In the genomic region with DNA sequence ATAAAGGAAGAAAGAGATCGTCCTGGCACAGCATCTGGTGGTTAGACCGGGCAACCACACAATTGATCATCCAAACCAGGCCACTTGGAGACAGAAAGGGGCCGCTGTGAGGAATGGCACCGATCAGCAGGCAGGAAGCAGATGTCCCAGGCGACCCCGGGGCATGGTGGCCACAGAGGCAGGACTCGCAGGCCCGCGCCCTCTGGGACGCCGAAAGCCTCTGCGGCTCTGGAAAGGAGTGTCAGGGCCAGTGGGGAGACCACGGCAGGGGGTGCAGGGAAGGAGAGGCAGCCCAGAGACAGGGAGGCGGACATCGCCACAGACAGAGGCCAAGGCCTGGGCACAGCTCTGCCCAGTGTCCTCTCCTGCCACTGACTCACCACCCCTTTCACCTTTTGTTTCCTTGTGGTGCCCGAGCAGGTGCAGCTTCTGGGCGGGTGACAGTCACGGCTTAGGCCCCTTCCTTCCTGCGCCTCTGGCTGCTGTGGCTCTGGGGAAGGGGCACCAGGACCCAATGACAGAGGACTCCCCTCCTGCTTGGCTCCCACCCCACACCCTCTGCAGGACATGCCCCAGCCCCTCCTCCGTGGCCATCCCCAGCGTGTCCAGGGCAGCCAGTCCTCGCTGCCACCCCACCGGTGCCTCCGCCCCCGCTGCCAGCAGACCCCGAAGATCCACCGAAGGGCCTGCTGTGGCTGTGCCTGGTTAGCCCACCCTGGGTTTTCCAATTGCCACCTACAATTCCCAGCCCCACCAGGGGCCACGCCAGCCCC, we compare ENCODE assay signal across 26 cellular contexts. TPM values are rescaled to one million over a fixed set of nuclear protein-coding genes. Genes with fewer than 3 reads are reported as not detected.
DNase-seq lines count a peak whose midpoint lies in the region; ATAC-seq and TF ChIP-seq lines count a peak whose summit lies in the region.
"Had no signal": no experiment of that assay in that cellular context is flagged by ENCODE, and none has a peak within 500 bp of the region (broad histone marks: within the 10 kb centered on the region; RNA-seq: fewer than 3 reads in every experiment).

No MANE protein-coding gene starts in this region.

- H3K27ac Mint-ChIP-seq in endodermal cell, result no peak overlapping the region
- H3K27ac Mint-ChIP-seq in activated naive CD4-positive, alpha-beta T cell treated with anti-CD3 and anti-CD28 coated beads, Interleukin-2, amount 50 U/mL, for 72 hours, result peak overlapping the region in 1 of 2 donors; percentile 45
- H3K27ac Mint-ChIP-seq: activated CD8-positive, alpha-beta T cell treated with anti-CD3 and anti-CD28 coated beads for 36 hours; activated naive CD8-positive, alpha-beta T cell treated with anti-CD3 and anti-CD28 coated beads, Interleukin-2, amount 50 U/mL, for 24 hours; activated T-helper 17 cell treated with anti-CD3 and anti-CD28 coated beads, Interleukin-2, amount 50 U/mL, for 72 hours; CD8-positive, alpha-beta T cell; T-helper 1 cell treated with Interleukin-12 subunit alpha and Interleukin-12 subunit beta and Interleukin-4 antibody, amounts not matched to agents 30 μg/mL and 1 μg/mL, for 36 hours had no signal

- H3K9me3 Mint-ChIP-seq in endodermal cell, result no peaks in the 10 kb centered on the region
- no peaks in the 10 kb centered on the region for H3K9me3 Mint-ChIP-seq in activated naive CD4-positive, alpha-beta T cell treated with anti-CD3 and anti-CD28 coated beads, Interleukin-2, amount 50 U/mL, for 72 hours
- H3K9me3 Mint-ChIP-seq: activated CD8-positive, alpha-beta T cell treated with anti-CD3 and anti-CD28 coated beads for 36 hours; activated naive CD8-positive, alpha-beta T cell treated with anti-CD3 and anti-CD28 coated beads, Interleukin-2, amount 50 U/mL, for 24 hours; activated T-helper 17 cell treated with anti-CD3 and anti-CD28 coated beads, Interleukin-2, amount 50 U/mL, for 72 hours; CD8-positive, alpha-beta T cell; T-helper 1 cell treated with Interleukin-12 subunit alpha and Interleukin-12 subunit beta and Interleukin-4 antibody, amounts not matched to agents 30 μg/mL and 1 μg/mL, for 36 hours had no signal

- intact Hi-C loops in sciatic nerve (cut with DNase I), result no loop called here

- WGBS in endodermal cell (ENCODE audit: insufficient coverage in 1 of 2, insufficient read length in 1 of 2), 2 experiments, result 92 to 94% methylated on average over 15 to 28 of the region's 28 CpGs

- no peaks in the 10 kb centered on the region for H3K27me3 Mint-ChIP-seq in endodermal cell (ENCODE audit: insufficient read depth)
- H3K27me3 Mint-ChIP-seq: activated CD8-positive, alpha-beta T cell treated with anti-CD3 and anti-CD28 coated beads for 36 hours; activated naive CD8-positive, alpha-beta T cell treated with anti-CD3 and anti-CD28 coated beads, Interleukin-2, amount 50 U/mL, for 24 hours had no signal

- DNase-seq in NCI-H748 (lab: John Stamatoyannopoulos, UW; ENCODE audit: unreplicated experiment) (peak; percentile 9), NCI-H748 treated with DMSO at 0.1 percent for 48 hours (lab: John Stamatoyannopoulos, UW) (no peak), endodermal cell (peak; percentile 29), sciatic nerve (ENCODE audit: low spot score) (peak; percentile 48)
- DNase-seq in activated naive CD4-positive, alpha-beta T cell treated with anti-CD3 and anti-CD28 coated beads, Interleukin-2, amount 50 U/mL, for 72 hours (ENCODE audit: low spot score in 2 of 2), result no peak
- DNase-seq: activated CD4-positive, alpha-beta T cell treated with anti-CD3 and anti-CD28 coated beads for 1 hour; activated CD8-positive, alpha-beta T cell treated with anti-CD3 and anti-CD28 coated beads for 36 hours; activated naive CD8-positive, alpha-beta T cell treated with anti-CD3 and anti-CD28 coated beads, Interleukin-2, amount 50 U/mL, for 24 hours; CD8-positive, alpha-beta T cell; cerebellar nuclear complex; KBM-7; MM.1S; NCI-H226; NCI-H69; stimulated activated naive CD4-positive, alpha-beta T cell had no signal

- H3K9me3 ChIP-seq in KOPT-K1 (ENCODE audit: insufficient read depth, low read length, poor library complexity, severe bottlenecking) (no peaks in the 10 kb centered on the region), endodermal cell (ENCODE audit: control insufficient read depth, low read length) (no peaks in the 10 kb centered on the region)
- H3K9me3 ChIP-seq: vagina had no signal

- H3K27me3 ChIP-seq in endodermal cell (ENCODE audit: control insufficient read depth, insufficient read depth, low read length, poor library complexity, severe bottlenecking), result no peaks in the 10 kb centered on the region
- H3K27me3 ChIP-seq: vagina had no signal

- H3K9ac ChIP-seq in endodermal cell (ENCODE audit: extremely low read depth, low read length, poor library complexity, severe bottlenecking), result no peak overlapping the region
- H3K9ac ChIP-seq: parathyroid adenoma had no signal

- H3K36me3 Mint-ChIP-seq in endodermal cell (ENCODE audit: low read depth), result no peaks in the 10 kb centered on the region
- no peaks in the 10 kb centered on the region for H3K36me3 Mint-ChIP-seq in activated naive CD4-positive, alpha-beta T cell treated with anti-CD3 and anti-CD28 coated beads, Interleukin-2, amount 50 U/mL, for 72 hours
- H3K36me3 Mint-ChIP-seq: CD8-positive, alpha-beta T cell had no signal

- no peaks in the 10 kb centered on the region for H3K4me1 Mint-ChIP-seq in endodermal cell

- no peaks in the 10 kb centered on the region for H3K4me1 ChIP-seq in endodermal cell (ENCODE audit: control insufficient read depth, insufficient read depth, low read length)
- H3K4me1 ChIP-seq: parathyroid adenoma, vagina had no signal

- H3K27ac ChIP-seq in KOPT-K1 (ENCODE audit: low read depth, low read length, poor library complexity, severe bottlenecking), result peak overlapping the region; percentile 20
- no peak overlapping the region for H3K27ac ChIP-seq in endodermal cell (ENCODE audit: low read depth, low read length)
- H3K27ac ChIP-seq: 22Rv1, parathyroid adenoma, RWPE1, vagina had no signal

- ATAC-seq in sciatic nerve, result no peak
- ATAC-seq in activated naive CD4-positive, alpha-beta T cell treated with anti-CD3 and anti-CD28 coated beads, Interleukin-2, amount 50 U/mL, for 72 hours, result no peak
- no peak for ATAC-seq in HG02885 (IDR thresholded peaks at IDR 0.05; ENCODE audit: poor library complexity, unreplicated experiment)
- ATAC-seq in GM21526 (IDR thresholded peaks at IDR 0.05; ENCODE audit: low FRiP score, unreplicated experiment), result no peak
- ATAC-seq: activated naive CD8-positive, alpha-beta T cell treated with anti-CD3 and anti-CD28 coated beads, Interleukin-2, amount 50 U/mL, for 24 hours; activated T-helper 17 cell treated with anti-CD3 and anti-CD28 coated beads, Interleukin-2, amount 50 U/mL, for 72 hours; right cardiac atrium had no signal

- H3K36me3 ChIP-seq in KOPT-K1 (ENCODE audit: insufficient read depth, low read length) (no peaks in the 10 kb centered on the region), endodermal cell (ENCODE audit: control insufficient read depth, insufficient read depth, low read length) (no peaks in the 10 kb centered on the region)
- H3K36me3 ChIP-seq: vagina had no signal

- no peak overlapping the region for H3K4me3 Mint-ChIP-seq in endodermal cell
- H3K4me3 Mint-ChIP-seq: activated CD8-positive, alpha-beta T cell treated with anti-CD3 and anti-CD28 coated beads for 36 hours; activated naive CD8-positive, alpha-beta T cell treated with anti-CD3 and anti-CD28 coated beads, Interleukin-2, amount 50 U/mL, for 24 hours; activated T-helper 17 cell treated with anti-CD3 and anti-CD28 coated beads, Interleukin-2, amount 50 U/mL, for 72 hours; CD8-positive, alpha-beta T cell; T-helper 1 cell treated with Interleukin-12 subunit alpha and Interleukin-12 subunit beta and Interleukin-4 antibody, amounts not matched to agents 30 μg/mL and 1 μg/mL, for 36 hours had no signal

- no peak for TF ChIP-seq CTCF in endodermal cell (conservative IDR thresholded peaks at IDR 0.05)

- H3K4me3 ChIP-seq in endodermal cell (ENCODE audit: low read length), result no peak overlapping the region
- H3K4me3 ChIP-seq: lung, vagina had no signal

RNA-seq across cellular contexts. Expression of gene STK32C, which starts 10.9 kb away (rescaled TPM):
- total RNA-seq in endodermal cell (1 to 10 TPM; 8.4 to 9.9 TPM), sciatic nerve (11.1 TPM)
- 20.9 TPM for polyA plus RNA-seq in endodermal cell (2013, experiment 1 of 2)
- 18.8 TPM for polyA plus RNA-seq in endodermal cell (2013, experiment 2 of 2)
- total RNA-seq in activated naive CD4-positive, alpha-beta T cell treated with anti-CD3 and anti-CD28 coated beads, Interleukin-2, amount 50 U/mL, for 72 hours, result 10 to 100 TPM; 14.5 to 25.5 TPM

RNA-seq across cellular contexts. Expression of gene LRRC27, which starts 35.1 kb away (rescaled TPM):
- total RNA-seq in endodermal cell, result 10 to 100 TPM; 10.3 to 14.6 TPM
- polyA plus RNA-seq in endodermal cell (2013, experiment 1 of 2), result 12.8 TPM
- polyA plus RNA-seq in endodermal cell (2013, experiment 2 of 2), result 12.3 TPM
- total RNA-seq in sciatic nerve, result 12.4 TPM
- 1 to 10 TPM; 4.1 to 7.2 TPM for total RNA-seq in activated naive CD4-positive, alpha-beta T cell treated with anti-CD3 and anti-CD28 coated beads, Interleukin-2, amount 50 U/mL, for 72 hours

Comparison
In these comparisons a context has a peak if more than half of its experiments do, and no peak if none do; other contexts are left out.
1. DNase-seq: peak in NCI-H748 (single experiment), endodermal cell (single experiment) and sciatic nerve (single experiment); none in NCI-H748 treated with DMSO at 0.1 percent for 48 hours (single experiment) and activated naive CD4-positive, alpha-beta T cell treated with anti-CD3 and anti-CD28 coated beads, Interleukin-2, amount 50 U/mL, for 72 hours (0 of 2).